10 cellular contexts compared by ENCODE assay signal in genomic region chr3:67647390-67647878, GRCh38. TPM values are rescaled to one million over a fixed set of nuclear protein-coding genes. Genes with fewer than 3 reads are reported as not detected.
A peak's percentile ranks its signal among the peaks of the same experiment; 100 is the strongest.
DNase-seq lines count a peak whose midpoint lies in the region; ATAC-seq, FAIRE-seq and TF ChIP-seq lines count a peak whose summit lies in the region.
"Had no signal": no experiment of that assay in that cellular context is flagged by ENCODE, and none has a peak within 500 bp of the region (broad histone marks: within the 10 kb centered on the region; RNA-seq: fewer than 3 reads in every experiment).

No MANE protein-coding gene starts in this region.

- POLR2A ChIA-PET in K562 (lab: Yijun Ruan, JAX) = no interaction called here

- no peaks in the 10 kb centered on the region for H3K9me3 Mint-ChIP-seq in activated naive CD4-positive, alpha-beta T cell treated with anti-CD3 and anti-CD28 coated beads, Interleukin-2, amount 50 U/mL, for 24 hours

- peaks cover 86% of the 10 kb centered on the region for H3K4me1 Mint-ChIP-seq in activated naive CD4-positive, alpha-beta T cell treated with anti-CD3 and anti-CD28 coated beads, Interleukin-2, amount 50 U/mL, for 24 hours

- no peak overlapping the region for H3K9ac ChIP-seq in K562 (ENCODE audit: insufficient read depth in 1 of 2, low read depth in 2 of 2, low read length in 2 of 2)

- no TSS peak for BruUV-seq in K562 (replicated peaks; lab: Mats Ljungman, UMichigan)

- H3K27me3 ChIP-seq in K562 (ENCODE audit: control insufficient read depth in 2 of 2, insufficient read depth in 2 of 2, low read length in 2 of 2) = no peaks in the 10 kb centered on the region

- no peak overlapping the region for H2AFZ ChIP-seq in K562 (ENCODE audit: low read depth, low read length)

- peak overlapping the region; percentile 14 for H3K27ac Mint-ChIP-seq in activated naive CD4-positive, alpha-beta T cell treated with anti-CD3 and anti-CD28 coated beads, Interleukin-2, amount 50 U/mL, for 24 hours

- FAIRE-seq in K562 (lab: Jason Lieb, UNC) (no peak), urothelium cell line (lab: Jason Lieb, UNC) (no peak)
- FAIRE-seq: TTC549 had no signal

- no peak for TF ChIP-seq CTCF in K562 (IDR thresholded peaks at IDR 0.05 in 2 of 3, conservative IDR thresholded peaks at IDR 0.05 in 1 of 3; ENCODE audit: insufficient read depth in 2 of 3, low read depth in 1 of 3, low read length in 3 of 3)

- CTCF ChIA-PET in K562 (lab: Yijun Ruan, JAX; ENCODE audit: low intra/inter-chr PET ratio) = no interaction called here

- no peak for TF ChIP-seq POLR2A in K562 (conservative IDR thresholded peaks at IDR 0.05)

- peaks cover 8% of the 10 kb centered on the region; the same call in 2 of the 3 replicates for H3K36me3 ChIP-seq in K562 (ENCODE audit: control insufficient read depth, insufficient read depth, low read length)

- TF ChIP-seq RAD21 in K562 (CRISPR knock-in tag; conservative IDR thresholded peaks at IDR 0.05 in 1 of 2, IDR thresholded peaks at IDR 0.05 in 1 of 2) = no peak

- peaks cover 20% of the 10 kb centered on the region for H3K36me3 Mint-ChIP-seq in activated naive CD4-positive, alpha-beta T cell treated with anti-CD3 and anti-CD28 coated beads, Interleukin-2, amount 50 U/mL, for 24 hours

- WGBS in K562 (ENCODE audit: insufficient coverage, low coverage, missing lambda C conversion rate) = 79% methylated on average over 5 of the region's 5 CpGs

- peaks cover 0 to 14% of the 10 kb centered on the region in 2 experiments; a peak in 2 of 5 replicates for H3K4me1 ChIP-seq in K562 (replicated peaks in 1 of 2; ENCODE audit: control insufficient read depth in 2 of 2, insufficient read depth in 2 of 2, low read length in 2 of 2)

- no peaks in the 10 kb centered on the region for H3K9me1 ChIP-seq in K562 (ENCODE audit: control insufficient read depth, insufficient read depth, low read length)

- no peaks in the 10 kb centered on the region for H4K20me1 ChIP-seq in K562 (replicated peaks; ENCODE audit: control insufficient read depth, insufficient read depth, low read length)

- H3K4me3 Mint-ChIP-seq in activated naive CD4-positive, alpha-beta T cell treated with anti-CD3 and anti-CD28 coated beads, Interleukin-2, amount 50 U/mL, for 24 hours = no peak overlapping the region

- H3K4me2 ChIP-seq in K562 (ENCODE audit: insufficient read depth, low read length) = no peak overlapping the region

- TF ChIP-seq EP300 in K562 (IDR thresholded peaks at IDR 0.05; ENCODE audit: low read length) = no peak

- in situ Hi-C loops in K562 (cut with MboI) = no loop called here

- no peak for DNase-seq in activated naive CD4-positive, alpha-beta T cell (lab: John Stamatoyannopoulos, UW)
- DNase-seq in K562 (ENCODE audit: extremely low read depth in 1 of 4, low spot score in 3 of 4) (no peak), iris pigment epithelial cell (ENCODE audit: low read depth) (peak; percentile 100), urothelium cell line (ENCODE audit: low spot score) (peak; percentile 70), AML-193 (lab: John Stamatoyannopoulos, UW) (no peak)
- DNase-seq in activated CD4-positive, alpha-beta T cell treated with anti-CD3 and anti-CD28 coated beads for 48 hours = no peak
- DNase-seq: NCI-H1436 treated with DMSO at 0.1 percent for 48 hours had no signal

- no peak overlapping the region for H3K4me3 ChIP-seq in K562

- no peaks in the 10 kb centered on the region for H3K27me3 Mint-ChIP-seq in activated naive CD4-positive, alpha-beta T cell treated with anti-CD3 and anti-CD28 coated beads, Interleukin-2, amount 50 U/mL, for 24 hours

- no peak overlapping the region for H3K27ac ChIP-seq in K562 (ENCODE audit: extremely low read depth, low read depth, low read length)

- H3K9me3 ChIP-seq in K562 (replicated peaks; ENCODE audit: control insufficient read depth, insufficient read depth, low read depth, low read length) = no peaks in the 10 kb centered on the region

- H3K79me2 ChIP-seq in K562 (ENCODE audit: control insufficient read depth, insufficient read depth, low read length) = peaks cover 33% of the 10 kb centered on the region

- ATAC-seq in K562 (no peak), GM21717 (IDR thresholded peaks at IDR 0.05; ENCODE audit: unreplicated experiment) (no peak)

- intact Hi-C loops in K562 (cut with micrococcal nuclease) = no loop called here

TF ChIP-seq in K562, 482 proteins besides CTCF, POLR2A, EP300 and RAD21:
- TF ChIP-seq RREB1 (CRISPR knock-in tag; IDR thresholded peaks at IDR 0.05) = no peak
- peak; percentile 47 for TF ChIP-seq FOSL1 (tag; conservative IDR thresholded peaks at IDR 0.05)

RNA-seq across cellular contexts. Expression of gene SUCLG2, which starts 7.0 kb away (rescaled TPM):
- total RNA-seq in K562 (2011; cell fraction: chromatin; rRNA removed; ENCODE audit: low replicate concordance) = 9.0 and 21.8 TPM in 2 replicates
- total RNA-seq in K562 (2011; cell fraction: nucleolus; rRNA removed) = 5.3 and 7.0 TPM in 2 replicates
- 9.3 and 10.5 TPM in 2 replicates for total RNA-seq in K562 (2011; cell fraction: nucleoplasm; rRNA removed)
- 22.9 and 23.9 TPM in 2 replicates for total RNA-seq in K562 (2014; rRNA removed)
- total RNA-seq in K562 (2014; rRNA removed; fragmentation: Illumina TruSeq; extraction: Trizol) = 36.1 and 36.8 TPM in 2 replicates
- total RNA-seq in K562 (2015; rRNA removed; fragmentation: Illumina TruSeq; extraction: Trizol) = 38.3 and 41.4 TPM in 2 replicates
- 28.2 and 29.6 TPM in 2 replicates for total RNA-seq in K562 (2021)
- 26.9 and 31.5 TPM in 2 replicates for polyA plus RNA-seq in K562 (2011; rRNA removed)
- 7.9 and 15.0 TPM in 2 replicates for polyA plus RNA-seq in K562 (2011; cell fraction: cytosol; rRNA removed)
- 3.7 and 6.5 TPM in 2 replicates for polyA plus RNA-seq in K562 (2011; cell fraction: nucleus; rRNA removed)
- polyA plus RNA-seq in K562 (2012) = 29.7 and 32.4 TPM in 2 replicates
- polyA plus RNA-seq in K562 (2014; fragmentation: Illumina TruSeq; extraction: Trizol) = 33.7 and 39.4 TPM in 2 replicates
- polyA plus RNA-seq in K562 (2014; fragmentation: Nextera tagmentation; extraction: Ambion mirVana) = 10 to 100 TPM; 10.1 to 20.4 TPM
- 29.0 and 29.6 TPM in 2 replicates for polyA plus RNA-seq in K562 (2014; rRNA removed)
- 27.4 and 36.9 TPM in 2 replicates for polyA minus RNA-seq in K562 (2011; rRNA and poly(A)+ RNA removed)
- polyA minus RNA-seq in K562 (2011; cell fraction: cytosol; rRNA and poly(A)+ RNA removed) = 11.9 and 12.2 TPM in 2 replicates
- 12.4 and 14.6 TPM in 2 replicates for polyA minus RNA-seq in K562 (2011; cell fraction: nucleus; rRNA and poly(A)+ RNA removed)

Comparison
In these comparisons a context has a peak if more than half of its experiments do, and no peak if none do; other contexts are left out.
1. DNase-seq: peak in iris pigment epithelial cell (single experiment) and urothelium cell line (single experiment); none in activated naive CD4-positive, alpha-beta T cell (0 of 4), K562 (0 of 4), activated CD4-positive, alpha-beta T cell treated with anti-CD3 and anti-CD28 coated beads for 48 hours (single experiment) and AML-193 (0 of 2).